Comparison of ENCODE assay signal across 25 cellular contexts in genomic region chr3:138940446-138940845, GRCh38. TPM values are rescaled to one million over a fixed set of nuclear protein-coding genes. Genes with fewer than 3 reads are reported as not detected.
"Had no signal": no experiment of that assay in that cellular context is flagged by ENCODE, and none has a peak within 500 bp of the region (broad histone marks: within the 10 kb centered on the region; RNA-seq: fewer than 3 reads in every experiment).

No MANE protein-coding gene starts in this region.

- H3K4me3 Mint-ChIP-seq: activated CD4-positive, alpha-beta T cell treated with anti-CD3 and anti-CD28 coated beads, Interleukin-2, amount 10 ng/mL, durations not matched to agents 24 days and 14 days; activated naive CD4-positive, alpha-beta T cell treated with anti-CD3 and anti-CD28 coated beads for 36 hours; activated T-helper 17 cell treated with anti-CD3 and anti-CD28 coated beads, Interleukin-2, amount 50 U/mL, for 72 hours; T-helper 1 cell treated with Interleukin-12 subunit alpha and Interleukin-12 subunit beta and Interleukin-4 antibody, amounts not matched to agents 30 μg/mL and 1 μg/mL, for 36 hours had no signal

- H3K27ac Mint-ChIP-seq: activated CD4-positive, alpha-beta T cell treated with anti-CD3 and anti-CD28 coated beads, Interleukin-2, amount 10 ng/mL, durations not matched to agents 24 days and 14 days; activated naive CD4-positive, alpha-beta T cell treated with anti-CD3 and anti-CD28 coated beads for 36 hours; activated naive CD8-positive, alpha-beta T cell; activated T-helper 17 cell treated with anti-CD3 and anti-CD28 coated beads, Interleukin-2, amount 50 U/mL, for 72 hours; brain; T-helper 1 cell treated with Interleukin-12 subunit alpha and Interleukin-12 subunit beta and Interleukin-4 antibody, amounts not matched to agents 30 μg/mL and 1 μg/mL, for 36 hours had no signal

- FAIRE-seq: astrocyte, RCC 7860 had no signal

- H3K27ac ChIP-seq: SJSA1 had no signal

- H3K9me3 Mint-ChIP-seq: activated naive CD4-positive, alpha-beta T cell treated with anti-CD3 and anti-CD28 coated beads for 36 hours; activated T-helper 17 cell treated with anti-CD3 and anti-CD28 coated beads, Interleukin-2, amount 50 U/mL, for 72 hours; brain; T-helper 1 cell treated with Interleukin-12 subunit alpha and Interleukin-12 subunit beta and Interleukin-4 antibody, amounts not matched to agents 30 μg/mL and 1 μg/mL, for 36 hours had no signal

- ATAC-seq: activated T-helper 17 cell treated with anti-CD3 and anti-CD28 coated beads, Interleukin-2, amount 50 U/mL, for 72 hours had no signal

- H3K4me3 ChIP-seq: SJSA1 had no signal

- DNase-seq: activated CD4-positive, alpha-beta T cell treated with anti-CD3 and anti-CD28 coated beads, Interleukin-2, amount 10 ng/mL, durations not matched to agents 24 days and 14 days; activated CD4-positive, alpha-beta T cell treated with anti-CD3 and anti-CD28 coated beads, Interleukin-2, amount 50 U/mL, for 48 hours; activated CD4-positive, CD25-positive, alpha-beta regulatory T cell treated with anti-CD3 and anti-CD28 coated beads, Interleukin-2, amount 50 U/mL, for 72 hours; activated gamma-delta T cell; activated naive CD4-positive, alpha-beta T cell treated with anti-CD3 and anti-CD28 coated beads for 36 hours; activated T-cell treated with anti-CD3 and anti-CD28 coated beads for 4 hours; activated T-cell treated with anti-CD3 and anti-CD28 coated beads, Interleukin-2, amount 50 U/mL, for 48 hours; amygdala; MM.1S; NCI-H1092; NCI-H1417; NCI-H2029; NCI-H345; NCI-H510A; NK-92 treated with Interleukin-12 subunit alpha and Interleukin-12 subunit beta, amount 100 ng/mL, for 24 hours; OCI-M1; SHP77 had no signal

- H3K36me3 ChIP-seq: SJSA1 had no signal

- H3K36me3 Mint-ChIP-seq: activated naive CD8-positive, alpha-beta T cell; brain had no signal

RNA-seq across cellular contexts. Expression of gene FOXL2, which starts 6.5 kb away (rescaled TPM):
- total RNA-seq: activated CD4-positive, alpha-beta T cell treated with anti-CD3 and anti-CD28 coated beads, Interleukin-2, amount 10 ng/mL, durations not matched to agents 24 days and 14 days; activated naive CD4-positive, alpha-beta T cell treated with anti-CD3 and anti-CD28 coated beads for 36 hours; activated T-helper 17 cell treated with anti-CD3 and anti-CD28 coated beads, Interleukin-2, amount 50 U/mL, for 72 hours; SJSA1 had no signal

RNA-seq across cellular contexts. Expression of gene FOXL2NB, which starts 6.6 kb away (rescaled TPM):
- total RNA-seq: activated CD4-positive, alpha-beta T cell treated with anti-CD3 and anti-CD28 coated beads, Interleukin-2, amount 10 ng/mL, durations not matched to agents 24 days and 14 days; activated CD8-positive, alpha-beta memory T cell treated with anti-CD3 and anti-CD28 coated beads for 36 hours; activated naive CD4-positive, alpha-beta T cell treated with anti-CD3 and anti-CD28 coated beads for 36 hours; activated T-helper 17 cell treated with anti-CD3 and anti-CD28 coated beads, Interleukin-2, amount 50 U/mL, for 72 hours; SJSA1 had no signal
